In genomic region chr2:121309801-121310200, GRCh38 we compare ENCODE assay signal across 1 cellular context.
TF ChIP-seq lines count a peak whose summit lies in the region.

No MANE protein-coding gene starts in this region.

TF ChIP-seq in K562, 482 proteins besides CTCF, POLR2A, EP300 and RAD21:
- TF ChIP-seq FOXJ2 (tag; IDR thresholded peaks at IDR 0.05): peak; percentile 76
- no peak for TF ChIP-seq ZEB2 (IDR thresholded peaks at IDR 0.05)
- TF ChIP-seq JUNB (CRISPR knock-in tag; conservative IDR thresholded peaks at IDR 0.05): no peak
